Comparison of ENCODE assay signal across 1 cellular context in genomic region chr1:27525296-27526271, GRCh38.
A peak's percentile ranks its signal among the peaks of the same experiment; 100 is the strongest.
TF ChIP-seq lines count a peak whose summit lies in the region.

No MANE protein-coding gene starts in this region.

TF ChIP-seq in K562, 482 proteins besides CTCF, POLR2A, EP300 and RAD21 (continued from another document and continues in another):
- TF ChIP-seq VEZF1 (CRISPR knock-in tag; IDR thresholded peaks at IDR 0.05) (peak; percentile 88), CHD1 (IDR thresholded peaks at IDR 0.05; ENCODE audit: low read length) (peak; percentile 87), ZKSCAN1 (IDR thresholded peaks at IDR 0.05; ENCODE audit: low read depth, low read length) (peak; percentile 73), ZBTB9 (CRISPR knock-in tag; IDR thresholded peaks at IDR 0.05) (0 out of 2 replicates have a peak, but pooled peaks have one; percentile 19), CREM (IDR thresholded peaks at IDR 0.05; ENCODE audit: low read depth) (peak; percentile 62; the same call in 1 of the 2 replicates), THAP12 (CRISPR knock-in tag; IDR thresholded peaks at IDR 0.05) (peak; percentile 23; the same call in 1 of the 2 replicates), ZFP36 (IDR thresholded peaks at IDR 0.05; ENCODE audit: low read depth, low read length, partially characterized antibody) (peak; percentile 95), HNRNPUL1 (IDR thresholded peaks at IDR 0.05; ENCODE audit: low read length) (no peak), SUPT5H (IDR thresholded peaks at IDR 0.05) (peak; percentile 80), SMAD4 (CRISPR knock-in tag; conservative IDR thresholded peaks at IDR 0.05) (peak; percentile 75), ATF7 (IDR thresholded peaks at IDR 0.05) (peak; percentile 55), FOXK2 (conservative IDR thresholded peaks at IDR 0.05 in 1 of 2, IDR thresholded peaks at IDR 0.05 in 1 of 2; ENCODE audit: low read depth in 2 of 2) (peak; percentile 37 to 76; a peak in 3 of 4 replicates), KLF13 (tag; IDR thresholded peaks at IDR 0.05; ENCODE audit: borderline replicate concordance, low read depth) (peak; percentile 68), ESRRA (IDR thresholded peaks at IDR 0.05; ENCODE audit: borderline replicate concordance, low read depth) (no peak), CGGBP1 (CRISPR knock-in tag; IDR thresholded peaks at IDR 0.05) (0 out of 2 replicates have a peak, but pooled peaks have one; percentile 24), MTA3 (IDR thresholded peaks at IDR 0.05; ENCODE audit: borderline replicate concordance) (peak; percentile 59; the same call in 1 of the 2 replicates), MEF2A (IDR thresholded peaks at IDR 0.05; ENCODE audit: control insufficient read depth, low read depth, low read length) (peak; percentile 94), BHLHE40 (IDR thresholded peaks at IDR 0.05; ENCODE audit: low read length) (peak; percentile 85), RBFOX2 (IDR thresholded peaks at IDR 0.05; ENCODE audit: low read depth, low read length) (peak; percentile 68), KAT7 (CRISPR knock-in tag; IDR thresholded peaks at IDR 0.05; ENCODE audit: borderline replicate concordance) (no peak; the same call in 1 of the 2 replicates), UBTF (IDR thresholded peaks at IDR 0.05; ENCODE audit: borderline replicate concordance in 1 of 2, low read depth in 2 of 2, low read length in 2 of 2) (peak; percentile 49 to 70; a peak in 1 of 4 replicates), ZNF592 (IDR thresholded peaks at IDR 0.05) (peak; percentile 73), KDM1A (IDR thresholded peaks at IDR 0.05) (peak in 1 of 2 experiments; percentile 88; a peak in 2 of 4 replicates), ZNF583 (CRISPR knock-in tag; IDR thresholded peaks at IDR 0.05) (peak; percentile 7; the same call in 1 of the 2 replicates), NRF1 (conservative IDR thresholded peaks at IDR 0.05 in 1 of 2, IDR thresholded peaks at IDR 0.05 in 1 of 2) (0 out of 4 replicates have a peak, but pooled peaks of 1 of the 2 experiments have one; percentile 26), MAX (CRISPR knock-in tag; IDR thresholded peaks at IDR 0.05) (peak; percentile 77), CBFA2T3 (IDR thresholded peaks at IDR 0.05) (peak; percentile 53), TRIM24 (IDR thresholded peaks at IDR 0.05) (no peak), MBD2 (IDR thresholded peaks at IDR 0.05; ENCODE audit: borderline replicate concordance, low read depth) (0 out of 2 replicates have a peak, but pooled peaks have one; percentile 44), SAFB (IDR thresholded peaks at IDR 0.05; ENCODE audit: borderline replicate concordance, low read depth, low read length) (no peak), HMG20B (CRISPR knock-in tag; IDR thresholded peaks at IDR 0.05) (no peak), ZNF324 (CRISPR knock-in tag; IDR thresholded peaks at IDR 0.05) (no peak), HCFC1 (IDR thresholded peaks at IDR 0.05; ENCODE audit: low read depth, low read length) (0 out of 2 replicates have a peak, but pooled peaks have one; percentile 12), MEIS2 (IDR thresholded peaks at IDR 0.05; ENCODE audit: partially characterized antibody) (no peak), SREBF2 (CRISPR knock-in tag; IDR thresholded peaks at IDR 0.05) (0 out of 2 replicates have a peak, but pooled peaks have one; percentile 54), ZNF766 (CRISPR knock-in tag; conservative IDR thresholded peaks at IDR 0.05) (peak; percentile 76), ETV1 (tag; conservative IDR thresholded peaks at IDR 0.05; ENCODE audit: low read depth) (0 out of 2 replicates have a peak, but pooled peaks have one; percentile 19), TFAP4 (CRISPR knock-in tag; IDR thresholded peaks at IDR 0.05; ENCODE audit: borderline replicate concordance) (peak; percentile 76), XRCC4 (IDR thresholded peaks at IDR 0.05; ENCODE audit: extremely low read depth, insufficient read depth, insufficient read length) (no peak), ZNF609 (CRISPR knock-in tag; IDR thresholded peaks at IDR 0.05; ENCODE audit: borderline replicate concordance) (0 out of 2 replicates have a peak, but pooled peaks have one; percentile 61), MLLT1 (IDR thresholded peaks at IDR 0.05) (no peak), OTX1 (CRISPR knock-in tag; IDR thresholded peaks at IDR 0.05) (no peak)
